ENCODE assay signal across 24 cellular contexts in genomic region chr3:23553353-23553752, GRCh38.
A peak's percentile ranks its signal among the peaks of the same experiment; 100 is the strongest.
DNase-seq lines count a peak whose midpoint lies in the region; ATAC-seq, FAIRE-seq and TF ChIP-seq lines count a peak whose summit lies in the region.
"Had no signal": no experiment of that assay in that cellular context is flagged by ENCODE, and none has a peak within 500 bp of the region (broad histone marks: within the 10 kb centered on the region; RNA-seq: fewer than 3 reads in every experiment).

No MANE protein-coding gene starts in this region.

- H3K27ac ChIP-seq in OCI-LY7 (ENCODE audit: low read depth, low read length, poor library complexity, severe bottlenecking) (no peak overlapping the region), heart left ventricle (no peak overlapping the region)
- H3K27ac ChIP-seq: ascending aorta; BLaER1 treated with 17β-estradiol and CSF1 and Interleukin-3, amounts not matched to agents 10 nM and 100 nM; epithelial cell of prostate; vagina; VCaP had no signal

- no TSS peak for BruUV-seq in OCI-LY7 (replicated peaks; lab: Mats Ljungman, UMichigan)

- H3K79me2 ChIP-seq in OCI-LY7 (ENCODE audit: insufficient read depth, low read depth, low read length), result no peaks in the 10 kb centered on the region

- H3K36me3 ChIP-seq in OCI-LY7 (ENCODE audit: insufficient read depth, low read length) (no peaks in the 10 kb centered on the region), heart left ventricle (peaks cover 0 to 2% (median 0%) of the 10 kb centered on the region in 9 donors)
- H3K36me3 ChIP-seq: ascending aorta, vagina had no signal

- no peaks in the 10 kb centered on the region for H4K20me1 ChIP-seq in OCI-LY7 (ENCODE audit: insufficient read depth, low read length)
- H4K20me1 ChIP-seq: BLaER1 treated with 17β-estradiol and CSF1 and Interleukin-3, amounts not matched to agents 10 nM and 100 nM had no signal

- H3K9me3 ChIP-seq in OCI-LY7 (ENCODE audit: low read length), result no peaks in the 10 kb centered on the region
- no peaks in the 10 kb centered on the region for H3K9me3 ChIP-seq in heart left ventricle
- H3K9me3 ChIP-seq: ascending aorta; BLaER1 treated with 17β-estradiol and CSF1 and Interleukin-3, amounts not matched to agents 10 nM and 100 nM; Caco-2; vagina had no signal

- peaks cover 25% of the 10 kb centered on the region for H3K4me1 ChIP-seq in OCI-LY7 (ENCODE audit: insufficient read depth, low read length, poor library complexity, severe bottlenecking)
- H3K4me1 ChIP-seq in heart left ventricle, result no peaks in the 10 kb centered on the region
- H3K4me1 ChIP-seq: ascending aorta; BLaER1 treated with 17β-estradiol and CSF1 and Interleukin-3, amounts not matched to agents 10 nM and 100 nM; vagina had no signal

- intact Hi-C loops in OCI-LY7 (cut with micrococcal nuclease; ENCODE audit: unreplicated experiment), result no loop called here
- intact Hi-C loops in heart left ventricle (cut with DNase I), result no loop called here
- intact Hi-C loops in Right ventricle myocardium superior (cut with DNase I), result no loop called here

- POLR2A ChIA-PET in OCI-LY7 (lab: Charles Lee), result interaction anchor here (1.0 kb wide), 1 partner anchor 34 kb away, joined by 4 read pairs; no protein-coding TSS in a partner anchor

- CTCF ChIA-PET in OCI-LY7 (lab: Charles Lee; ENCODE audit: unreplicated experiment), result no interaction called here

- 0 out of 2 replicates have a peak overlapping the region, but pooled peaks have one; percentile 13 for H3K4me2 ChIP-seq in OCI-LY7 (ENCODE audit: low read length)
- H3K4me2 ChIP-seq: BLaER1 treated with 17β-estradiol and CSF1 and Interleukin-3, amounts not matched to agents 10 nM and 100 nM had no signal

- H3K4me3 ChIP-seq in OCI-LY7 (ENCODE audit: low read depth, low read length, poor library complexity, severe bottlenecking) (no peak overlapping the region), heart left ventricle (no peak overlapping the region)
- H3K4me3 ChIP-seq: ascending aorta; BLaER1 treated with 17β-estradiol and CSF1 and Interleukin-3, amounts not matched to agents 10 nM and 100 nM; vagina had no signal

- WGBS in heart left ventricle, 4 donors, result 86 to 95% (median 90%) methylated on average over 3 of the region's 3 CpGs

- no peak overlapping the region; the same call in 1 of the 2 replicates for H2AFZ ChIP-seq in OCI-LY7 (ENCODE audit: low read length)

- no peak for TF ChIP-seq CTCF in OCI-LY7 (conservative IDR thresholded peaks at IDR 0.05; ENCODE audit: low read length)
- no peak for TF ChIP-seq CTCF in heart left ventricle (IDR thresholded peaks at IDR 0.05)

- no peaks in the 10 kb centered on the region for H3K27me3 ChIP-seq in heart left ventricle
- H3K27me3 ChIP-seq: ascending aorta; BLaER1 treated with 17β-estradiol and CSF1 and Interleukin-3, amounts not matched to agents 10 nM and 100 nM; vagina had no signal

- no peak for TF ChIP-seq POLR2A in heart left ventricle (IDR thresholded peaks at IDR 0.05)

- no peak for FAIRE-seq in urothelium cell line (lab: Jason Lieb, UNC)
- FAIRE-seq: small intestine had no signal

- ATAC-seq in GM18511 (IDR thresholded peaks at IDR 0.05; ENCODE audit: unreplicated experiment), result peak; percentile 41
- peak; percentile 51 for ATAC-seq in GM19438 (IDR thresholded peaks at IDR 0.05; ENCODE audit: low read depth, unreplicated experiment)
- peak; percentile 68 for ATAC-seq in HG03175 (IDR thresholded peaks at IDR 0.05; ENCODE audit: unreplicated experiment)
- no peak for ATAC-seq in heart left ventricle
- no peak for ATAC-seq in Right ventricle myocardium superior (ENCODE audit: poor library complexity)
- ATAC-seq: left lobe of liver; stimulated activated memory B cell treated with anti-CD40 and anti-IgM and Interleukin-4, amounts not matched to agents 10 μg/mL and 1 μg/mL and 100 μg/mL, for 72 hours had no signal

- DNase-seq in OCI-LY7 (ENCODE audit: low spot score) (peak; percentile 44), heart left ventricle (no peak), HK-2 (ENCODE audit: unreplicated experiment) (no peak), urothelium cell line (ENCODE audit: low spot score) (no peak), Right ventricle myocardium superior (no peak)
- DNase-seq: ACHN; activated CD4-positive, alpha-beta T cell treated with anti-CD3 and anti-CD28 coated beads, Interleukin-2, amount 10 ng/mL, durations not matched to agents 7 days and 5 days; Caco-2; Kasumi-1; naive B cell; NCI-H1092 treated with DMSO at 0.1 percent for 48 hours; NCI-H2081 treated with DMSO at 0.1 percent for 48 hours; occipital lobe; small intestine had no signal

- no peaks in the 10 kb centered on the region for H3K9me2 ChIP-seq in OCI-LY7 (ENCODE audit: insufficient read depth, low read length)

Comparison
In these comparisons a context has a peak if more than half of its experiments do, and no peak if none do; other contexts are left out.
1. ATAC-seq: peak in GM18511 (single experiment), GM19438 (single experiment) and HG03175 (single experiment); none in heart left ventricle (0 of 4) and Right ventricle myocardium superior (single experiment).